ENCODE assay signal across 1 cellular context in genomic region chr13:25170554-25171107, GRCh38.
A peak's percentile ranks its signal among the peaks of the same experiment; 100 is the strongest.
TF ChIP-seq lines count a peak whose summit lies in the region.

No MANE protein-coding gene starts in this region.

TF ChIP-seq in HEK293, 187 proteins besides CTCF, POLR2A, EP300 and RAD21 (continued from another document):
- TF ChIP-seq ZNF449 (tag by site-specific recombination; IDR thresholded peaks at IDR 0.05) (0 out of 2 replicates have a peak, but pooled peaks have one; percentile 43), GLIS1 (tag by site-specific recombination; IDR thresholded peaks at IDR 0.05) (peak; percentile 18; the same call in 1 of the 2 replicates), EGR2 (tag by site-specific recombination; IDR thresholded peaks at IDR 0.05; ENCODE audit: low read depth) (peak; percentile 52; the same call in 1 of the 2 replicates), SP2 (tag by site-specific recombination; IDR thresholded peaks at IDR 0.05) (no peak)
